ENCODE assay signal across 17 cellular contexts in genomic region chr17:35748323-35748960, GRCh38. TPM values are rescaled to one million over a fixed set of nuclear protein-coding genes. Genes with fewer than 3 reads are reported as not detected.
DNase-seq lines count a peak whose midpoint lies in the region; ATAC-seq and TF ChIP-seq lines count a peak whose summit lies in the region.
"Had no signal": no experiment of that assay in that cellular context is flagged by ENCODE, and none has a peak within 500 bp of the region (broad histone marks: within the 10 kb centered on the region; RNA-seq: fewer than 3 reads in every experiment).

No MANE protein-coding gene starts in this region.

- H3K36me3 ChIP-seq in stomach, result no peaks in the 10 kb centered on the region
- H3K36me3 ChIP-seq in gastroesophageal sphincter, result no peaks in the 10 kb centered on the region
- H3K36me3 ChIP-seq: cardiac muscle cell, neutrophil, Peyer's patch had no signal

- no peak overlapping the region for H3K4me3 ChIP-seq in stomach
- no peak overlapping the region for H3K4me3 ChIP-seq in gastroesophageal sphincter
- H3K4me3 ChIP-seq: cardiac muscle cell, GM12878, hepatocyte, Peyer's patch had no signal

- 12 to 29% (median 17%) methylated on average over 1 to 4 of the region's 4 CpGs for WGBS in stomach, 5 donors
- WGBS in gastroesophageal sphincter (ENCODE audit: low coverage in 1 of 2), 2 donors, result 20% methylated on average over 2 of the region's 4 CpGs; no CpG with 5 or more reads in 1 of the 2 donors

- H3K4me1 ChIP-seq in stomach (peaks cover 6 to 39% (median 34%) of the 10 kb centered on the region in 4 donors), gastroesophageal sphincter (peaks cover 0 to 56% (median 16%) of the 10 kb centered on the region in 3 donors)

- no peak for TF ChIP-seq CTCF in stomach (IDR thresholded peaks at IDR 0.05)
- TF ChIP-seq CTCF in gastroesophageal sphincter (IDR thresholded peaks at IDR 0.05), result no peak

- intact Hi-C loops in left ventricle myocardium superior (cut with micrococcal nuclease), result loop anchor here (10.0 kb wide), 1 partner anchor 84 kb away; no protein-coding TSS in a partner anchor
- intact Hi-C loops in stomach (cut with DNase I; ENCODE audit: low total_unique reads), result no loop called here

- peak; percentile 64 for DNase-seq in activated CD8-positive, alpha-beta memory T cell treated with anti-CD3 and anti-CD28 coated beads, Interleukin-2, amount 50 U/mL, for 48 hours
- DNase-seq in activated CD8-positive, alpha-beta memory T cell treated with anti-CD3 and anti-CD28 coated beads, Interleukin-2, amount 50 U/mL, for 4 hours, result no peak
- peak; percentile 55 for DNase-seq in left ventricle myocardium superior
- DNase-seq in stomach, result peak; percentile 88
- DNase-seq in NCI-H146 (lab: John Stamatoyannopoulos, UW), result no peak
- DNase-seq in hippocampal formation (lab: John Stamatoyannopoulos, UW), result no peak
- DNase-seq: DMS53, MM.1S, Peyer's patch, T-helper 9 cell had no signal

- H3K27ac ChIP-seq in stomach (peak overlapping the region in 2 of 5 donors; percentile 5 to 13), gastroesophageal sphincter (no peak overlapping the region)
- H3K27ac ChIP-seq: cardiac muscle cell, hepatocyte, neutrophil, Peyer's patch had no signal

- H3K9me3 ChIP-seq in stomach, result no peaks in the 10 kb centered on the region
- H3K9me3 ChIP-seq in gastroesophageal sphincter, result no peaks in the 10 kb centered on the region
- H3K9me3 ChIP-seq: neutrophil, Peyer's patch had no signal

- ATAC-seq in SK-N-SH treated with all-trans-retinoic acid at 6 μM for 48 hours, result peak; percentile 58
- ATAC-seq in left ventricle myocardium superior, result peak; percentile 65
- no peak for ATAC-seq in gastroesophageal sphincter

- TF ChIP-seq POLR2A in stomach (IDR thresholded peaks at IDR 0.05) (no peak), gastroesophageal sphincter (IDR thresholded peaks at IDR 0.05) (no peak)

- peaks cover 7 to 91% (median 20%) of the 10 kb centered on the region in 3 donors for H3K27me3 ChIP-seq in stomach
- peaks cover 53% of the 10 kb centered on the region for H3K27me3 ChIP-seq in gastroesophageal sphincter
- H3K27me3 ChIP-seq: cardiac muscle cell had no signal

- TF ChIP-seq EP300 in stomach (IDR thresholded peaks at IDR 0.05) (no peak), gastroesophageal sphincter (IDR thresholded peaks at IDR 0.05) (no peak)

TF ChIP-seq in SK-N-SH treated with all-trans-retinoic acid at 6 μM for 48 hours, 23 proteins besides CTCF, POLR2A, EP300 and RAD21:
- TF ChIP-seq ESRRG (CRISPR knock-in tag; IDR thresholded peaks at IDR 0.05) (no peak), ZNF8 (CRISPR knock-in tag; IDR thresholded peaks at IDR 0.05) (no peak), CSDC2 (CRISPR knock-in tag; IDR thresholded peaks at IDR 0.05) (no peak), SNAI2 (CRISPR knock-in tag; IDR thresholded peaks at IDR 0.05) (no peak), ISL1 (CRISPR knock-in tag; IDR thresholded peaks at IDR 0.05) (no peak), ZC3H10 (CRISPR knock-in tag; IDR thresholded peaks at IDR 0.05) (no peak), BACH2 (CRISPR knock-in tag; IDR thresholded peaks at IDR 0.05; ENCODE audit: borderline replicate concordance) (no peak), TOX (CRISPR knock-in tag; IDR thresholded peaks at IDR 0.05; ENCODE audit: borderline replicate concordance) (no peak), OSR1 (CRISPR knock-in tag; IDR thresholded peaks at IDR 0.05) (no peak), ZNF70 (CRISPR knock-in tag; IDR thresholded peaks at IDR 0.05) (no peak)
- TF ChIP-seq, protein P1, sequence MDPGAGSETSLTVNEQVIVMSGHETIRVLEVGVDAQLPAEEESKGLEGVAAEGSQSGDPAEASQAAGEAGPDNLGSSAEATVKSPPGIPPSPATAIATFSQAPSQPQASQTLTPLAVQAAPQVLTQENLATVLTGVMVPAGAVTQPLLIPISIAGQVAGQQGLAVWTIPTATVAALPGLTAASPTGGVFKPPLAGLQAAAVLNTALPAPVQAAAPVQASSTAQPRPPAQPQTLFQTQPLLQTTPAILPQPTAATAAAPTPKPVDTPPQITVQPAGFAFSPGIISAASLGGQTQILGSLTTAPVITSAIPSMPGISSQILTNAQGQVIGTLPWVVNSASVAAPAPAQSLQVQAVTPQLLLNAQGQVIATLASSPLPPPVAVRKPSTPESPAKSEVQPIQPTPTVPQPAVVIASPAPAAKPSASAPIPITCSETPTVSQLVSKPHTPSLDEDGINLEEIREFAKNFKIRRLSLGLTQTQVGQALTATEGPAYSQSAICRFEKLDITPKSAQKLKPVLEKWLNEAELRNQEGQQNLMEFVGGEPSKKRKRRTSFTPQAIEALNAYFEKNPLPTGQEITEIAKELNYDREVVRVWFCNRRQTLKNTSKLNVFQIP (CRISPR knock-in tag; IDR thresholded peaks at IDR 0.05; ENCODE audit: borderline replicate concordance, low read depth), result no peak
TF ChIP-seq in SK-N-SH treated with all-trans-retinoic acid at 6 μM for 48 hours: peak in this region for 0.

RNA-seq across cellular contexts. Expression of gene GAS2L2, which starts 4.6 kb away (rescaled TPM):
- total RNA-seq in left ventricle myocardium superior, result 0.27 TPM
- under 1 TPM in 1 of 5 donors, not detected in 4; under 0.01 TPM for total RNA-seq in stomach
- under 1 TPM in 1 of 3 donors, not detected in 2; 0.05 TPM for polyA plus RNA-seq in stomach
- total RNA-seq in gastroesophageal sphincter, result 1 to 10 TPM in 1 of 4 donors, not detected in 3; 1.5 TPM
- total RNA-seq: cardiac muscle cell, GM12878, hepatocyte, Peyer's patch, urinary bladder had no signal
- polyA plus RNA-seq: hepatocyte had no signal

RNA-seq across cellular contexts. Expression of gene C17orf50, which starts 12.2 kb away (rescaled TPM):
- total RNA-seq in left ventricle myocardium superior (not detected), stomach (not detected), gastroesophageal sphincter (not detected)
- not detected for polyA plus RNA-seq in stomach
- total RNA-seq: GM12878, hepatocyte, Peyer's patch, urinary bladder had no signal
- polyA plus RNA-seq: hepatocyte, urinary bladder had no signal

RNA-seq across cellular contexts. Expression of gene RASL10B, which starts 17.0 kb away (rescaled TPM):
- 23.8 TPM for total RNA-seq in left ventricle myocardium superior
- total RNA-seq in stomach, result under 1 TPM in 3 of 5 donors, not detected in 2; 0.37 to 0.89 (median 0.43) TPM
- polyA plus RNA-seq in stomach, result 1 to 10 TPM in 1 of 3 donors, under 1 TPM in 2; 0.31 to 1.4 (median 0.75) TPM
- 10 to 100 TPM in 3 of 4 donors, 1 to 10 TPM in 1; 4.2 to 25.9 (median 15.4) TPM for total RNA-seq in gastroesophageal sphincter
- total RNA-seq: GM12878 had no signal
- polyA plus RNA-seq: GM12878 had no signal

RNA-seq across cellular contexts. Expression of gene MMP28, which starts 47.0 kb away (rescaled TPM):
- total RNA-seq in left ventricle myocardium superior (1.5 TPM), stomach (10 to 100 TPM in 4 of 5 donors, 1 to 10 TPM in 1; 2.2 to 75.0 (median 20.6) TPM), gastroesophageal sphincter (100 to 1,000 TPM in 2 of 4 donors, 10 to 100 TPM in 2; 78.4 to 139 (median 97.3) TPM)
- 10 to 100 TPM in 1 of 3 donors, 1 to 10 TPM in 2; 3.1 to 21.0 (median 6.1) TPM for polyA plus RNA-seq in stomach
- total RNA-seq: cardiac muscle cell, GM12878 had no signal
- polyA plus RNA-seq: GM12878 had no signal

Comparison
In these comparisons a context has a peak if more than half of its experiments do, and no peak if none do; other contexts are left out.
1. DNase-seq: peak in activated CD8-positive, alpha-beta memory T cell treated with anti-CD3 and anti-CD28 coated beads, Interleukin-2, amount 50 U/mL, for 48 hours (single experiment), left ventricle myocardium superior (single experiment) and stomach (single experiment); none in activated CD8-positive, alpha-beta memory T cell treated with anti-CD3 and anti-CD28 coated beads, Interleukin-2, amount 50 U/mL, for 4 hours (single experiment), NCI-H146 (single experiment) and hippocampal formation (0 of 2).